Comparison of ENCODE assay signal across 2 cellular contexts in the genomic region with DNA sequence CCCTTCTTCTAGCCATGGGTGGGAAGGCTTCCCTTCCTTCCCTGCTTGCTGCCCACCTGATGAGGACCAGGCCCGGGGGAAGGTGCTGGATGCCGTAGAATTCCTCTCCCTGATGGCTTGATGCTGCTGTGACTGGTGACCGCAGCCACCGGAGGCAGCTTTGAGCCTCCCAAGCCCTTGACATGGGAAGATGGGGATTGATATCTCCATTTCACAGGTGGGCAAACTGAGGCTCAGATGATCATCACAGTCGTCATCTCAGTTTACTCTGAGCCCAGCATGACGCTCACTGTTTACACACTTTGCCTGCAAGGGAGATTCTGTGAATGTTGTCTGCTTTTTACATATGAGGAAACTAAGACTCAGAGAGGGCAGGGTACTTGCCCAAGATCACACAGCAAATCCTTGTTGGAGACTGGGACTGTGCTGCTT.
TF ChIP-seq lines count a peak whose summit lies in the region.

No MANE protein-coding gene starts in this region.

TF ChIP-seq in K562, 482 proteins besides CTCF, POLR2A, EP300 and RAD21 (continues in another document):
- TF ChIP-seq, protein P1, sequence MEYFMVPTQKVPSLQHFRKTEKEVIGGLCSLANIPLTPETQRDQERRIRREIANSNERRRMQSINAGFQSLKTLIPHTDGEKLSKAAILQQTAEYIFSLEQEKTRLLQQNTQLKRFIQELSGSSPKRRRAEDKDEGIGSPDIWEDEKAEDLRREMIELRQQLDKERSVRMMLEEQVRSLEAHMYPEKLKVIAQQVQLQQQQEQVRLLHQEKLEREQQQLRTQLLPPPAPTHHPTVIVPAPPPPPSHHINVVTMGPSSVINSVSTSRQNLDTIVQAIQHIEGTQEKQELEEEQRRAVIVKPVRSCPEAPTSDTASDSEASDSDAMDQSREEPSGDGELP (CRISPR knock-in tag; IDR thresholded peaks at IDR 0.05; ENCODE audit: borderline replicate concordance), result peak; percentile 26; the same call in 1 of the 2 replicates
- TF ChIP-seq HDAC2 (IDR thresholded peaks at IDR 0.05) (peak; percentile 88), STAG1 (CRISPR knock-in tag; IDR thresholded peaks at IDR 0.05; ENCODE audit: borderline replicate concordance) (no peak), CHD4 (IDR thresholded peaks at IDR 0.05; ENCODE audit: insufficient read depth, insufficient replicate concordance, low read depth, low read length, poor library complexity, severe bottlenecking) (peak; percentile 85), HDGF (IDR thresholded peaks at IDR 0.05) (peak; percentile 72; the same call in 1 of the 2 replicates), CBX1 (IDR thresholded peaks at IDR 0.05; ENCODE audit: low read depth) (peak; percentile 94; the same call in 1 of the 2 replicates), ESRRA (IDR thresholded peaks at IDR 0.05; ENCODE audit: borderline replicate concordance, low read depth) (peak; percentile 35; the same call in 1 of the 2 replicates), NFIC (IDR thresholded peaks at IDR 0.05) (0 out of 2 replicates have a peak, but pooled peaks have one; percentile 11), SMARCA5 (IDR thresholded peaks at IDR 0.05) (peak; percentile 99), ZNF263 (CRISPR knock-in tag; IDR thresholded peaks at IDR 0.05; ENCODE audit: borderline replicate concordance) (peak; percentile 61), KDM5B (IDR thresholded peaks at IDR 0.05; ENCODE audit: insufficient replicate concordance, low read depth, low read length) (no peak), FOXM1 (IDR thresholded peaks at IDR 0.05; ENCODE audit: low read depth) (0 out of 2 replicates have a peak, but pooled peaks have one; percentile 25), FOXM1 (CRISPR knock-in tag; IDR thresholded peaks at IDR 0.05; ENCODE audit: low read depth) (no peak), EHMT2 (IDR thresholded peaks at IDR 0.05) (no peak), ZFP36 (IDR thresholded peaks at IDR 0.05; ENCODE audit: low read depth, low read length, partially characterized antibody) (peak; percentile 90), JUNB (CRISPR knock-in tag; conservative IDR thresholded peaks at IDR 0.05) (no peak), ADNP (tag; IDR thresholded peaks at IDR 0.05) (peak; percentile 95)
- TF ChIP-seq, protein P2, sequence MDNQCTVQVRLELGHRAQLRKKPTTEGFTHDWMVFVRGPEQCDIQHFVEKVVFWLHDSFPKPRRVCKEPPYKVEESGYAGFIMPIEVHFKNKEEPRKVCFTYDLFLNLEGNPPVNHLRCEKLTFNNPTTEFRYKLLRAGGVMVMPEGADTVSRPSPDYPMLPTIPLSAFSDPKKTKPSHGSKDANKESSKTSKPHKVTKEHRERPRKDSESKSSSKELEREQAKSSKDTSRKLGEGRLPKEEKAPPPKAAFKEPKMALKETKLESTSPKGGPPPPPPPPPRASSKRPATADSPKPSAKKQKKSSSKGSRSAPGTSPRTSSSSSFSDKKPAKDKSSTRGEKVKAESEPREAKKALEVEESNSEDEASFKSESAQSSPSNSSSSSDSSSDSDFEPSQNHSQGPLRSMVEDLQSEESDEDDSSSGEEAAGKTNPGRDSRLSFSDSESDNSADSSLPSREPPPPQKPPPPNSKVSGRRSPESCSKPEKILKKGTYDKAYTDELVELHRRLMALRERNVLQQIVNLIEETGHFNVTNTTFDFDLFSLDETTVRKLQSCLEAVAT (IDR thresholded peaks at IDR 0.05), result no peak
- TF ChIP-seq, protein P3, sequence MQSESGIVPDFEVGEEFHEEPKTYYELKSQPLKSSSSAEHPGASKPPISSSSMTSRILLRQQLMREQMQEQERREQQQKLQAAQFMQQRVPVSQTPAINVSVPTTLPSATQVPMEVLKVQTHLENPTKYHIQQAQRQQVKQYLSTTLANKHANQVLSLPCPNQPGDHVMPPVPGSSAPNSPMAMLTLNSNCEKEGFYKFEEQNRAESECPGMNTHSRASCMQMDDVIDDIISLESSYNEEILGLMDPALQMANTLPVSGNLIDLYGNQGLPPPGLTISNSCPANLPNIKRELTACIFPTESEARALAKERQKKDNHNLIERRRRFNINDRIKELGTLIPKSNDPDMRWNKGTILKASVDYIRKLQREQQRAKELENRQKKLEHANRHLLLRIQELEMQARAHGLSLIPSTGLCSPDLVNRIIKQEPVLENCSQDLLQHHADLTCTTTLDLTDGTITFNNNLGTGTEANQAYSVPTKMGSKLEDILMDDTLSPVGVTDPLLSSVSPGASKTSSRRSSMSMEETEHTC (IDR thresholded peaks at IDR 0.05), result no peak

TF ChIP-seq in HepG2, 621 proteins besides CTCF, POLR2A, EP300 and RAD21 (continues in another document):
- TF ChIP-seq GABPB1 (CRISPR knock-in tag; IDR thresholded peaks at IDR 0.05), result no peak
- TF ChIP-seq ZNF383 (CRISPR knock-in tag; IDR thresholded peaks at IDR 0.05; ENCODE audit: borderline replicate concordance), result no peak
- TF ChIP-seq, protein P4, sequence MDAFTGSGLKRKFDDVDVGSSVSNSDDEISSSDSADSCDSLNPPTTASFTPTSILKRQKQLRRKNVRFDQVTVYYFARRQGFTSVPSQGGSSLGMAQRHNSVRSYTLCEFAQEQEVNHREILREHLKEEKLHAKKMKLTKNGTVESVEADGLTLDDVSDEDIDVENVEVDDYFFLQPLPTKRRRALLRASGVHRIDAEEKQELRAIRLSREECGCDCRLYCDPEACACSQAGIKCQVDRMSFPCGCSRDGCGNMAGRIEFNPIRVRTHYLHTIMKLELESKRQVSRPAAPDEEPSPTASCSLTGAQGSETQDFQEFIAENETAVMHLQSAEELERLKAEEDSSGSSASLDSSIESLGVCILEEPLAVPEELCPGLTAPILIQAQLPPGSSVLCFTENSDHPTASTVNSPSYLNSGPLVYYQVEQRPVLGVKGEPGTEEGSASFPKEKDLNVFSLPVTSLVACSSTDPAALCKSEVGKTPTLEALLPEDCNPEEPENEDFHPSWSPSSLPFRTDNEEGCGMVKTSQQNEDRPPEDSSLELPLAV (CRISPR knock-in tag; conservative IDR thresholded peaks at IDR 0.05; ENCODE audit: low read depth), result no peak
- TF ChIP-seq, protein P5, sequence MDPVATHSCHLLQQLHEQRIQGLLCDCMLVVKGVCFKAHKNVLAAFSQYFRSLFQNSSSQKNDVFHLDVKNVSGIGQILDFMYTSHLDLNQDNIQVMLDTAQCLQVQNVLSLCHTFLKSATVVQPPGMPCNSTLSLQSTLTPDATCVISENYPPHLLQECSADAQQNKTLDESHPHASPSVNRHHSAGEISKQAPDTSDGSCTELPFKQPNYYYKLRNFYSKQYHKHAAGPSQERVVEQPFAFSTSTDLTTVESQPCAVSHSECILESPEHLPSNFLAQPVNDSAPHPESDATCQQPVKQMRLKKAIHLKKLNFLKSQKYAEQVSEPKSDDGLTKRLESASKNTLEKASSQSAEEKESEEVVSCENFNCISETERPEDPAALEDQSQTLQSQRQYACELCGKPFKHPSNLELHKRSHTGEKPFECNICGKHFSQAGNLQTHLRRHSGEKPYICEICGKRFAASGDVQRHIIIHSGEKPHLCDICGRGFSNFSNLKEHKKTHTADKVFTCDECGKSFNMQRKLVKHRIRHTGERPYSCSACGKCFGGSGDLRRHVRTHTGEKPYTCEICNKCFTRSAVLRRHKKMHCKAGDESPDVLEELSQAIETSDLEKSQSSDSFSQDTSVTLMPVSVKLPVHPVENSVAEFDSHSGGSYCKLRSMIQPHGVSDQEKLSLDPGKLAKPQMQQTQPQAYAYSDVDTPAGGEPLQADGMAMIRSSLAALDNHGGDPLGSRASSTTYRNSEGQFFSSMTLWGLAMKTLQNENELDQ (CRISPR knock-in tag; IDR thresholded peaks at IDR 0.05; ENCODE audit: borderline replicate concordance), result no peak
- TF ChIP-seq ZBTB1 (CRISPR knock-in tag; IDR thresholded peaks at IDR 0.05; ENCODE audit: borderline replicate concordance), result no peak
- TF ChIP-seq ZNF12 (CRISPR knock-in tag; IDR thresholded peaks at IDR 0.05), result no peak
- no peak for TF ChIP-seq ELF4 (CRISPR knock-in tag; IDR thresholded peaks at IDR 0.05; ENCODE audit: borderline replicate concordance)
- TF ChIP-seq, protein P6, sequence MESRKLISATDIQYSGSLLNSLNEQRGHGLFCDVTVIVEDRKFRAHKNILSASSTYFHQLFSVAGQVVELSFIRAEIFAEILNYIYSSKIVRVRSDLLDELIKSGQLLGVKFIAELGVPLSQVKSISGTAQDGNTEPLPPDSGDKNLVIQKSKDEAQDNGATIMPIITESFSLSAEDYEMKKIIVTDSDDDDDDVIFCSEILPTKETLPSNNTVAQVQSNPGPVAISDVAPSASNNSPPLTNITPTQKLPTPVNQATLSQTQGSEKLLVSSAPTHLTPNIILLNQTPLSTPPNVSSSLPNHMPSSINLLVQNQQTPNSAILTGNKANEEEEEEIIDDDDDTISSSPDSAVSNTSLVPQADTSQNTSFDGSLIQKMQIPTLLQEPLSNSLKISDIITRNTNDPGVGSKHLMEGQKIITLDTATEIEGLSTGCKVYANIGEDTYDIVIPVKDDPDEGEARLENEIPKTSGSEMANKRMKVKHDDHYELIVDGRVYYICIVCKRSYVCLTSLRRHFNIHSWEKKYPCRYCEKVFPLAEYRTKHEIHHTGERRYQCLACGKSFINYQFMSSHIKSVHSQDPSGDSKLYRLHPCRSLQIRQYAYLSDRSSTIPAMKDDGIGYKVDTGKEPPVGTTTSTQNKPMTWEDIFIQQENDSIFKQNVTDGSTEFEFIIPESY (CRISPR knock-in tag; IDR thresholded peaks at IDR 0.05), result peak; percentile 100
- TF ChIP-seq ZNF720 (CRISPR knock-in tag; IDR thresholded peaks at IDR 0.05), result no peak
- TF ChIP-seq, protein P7, sequence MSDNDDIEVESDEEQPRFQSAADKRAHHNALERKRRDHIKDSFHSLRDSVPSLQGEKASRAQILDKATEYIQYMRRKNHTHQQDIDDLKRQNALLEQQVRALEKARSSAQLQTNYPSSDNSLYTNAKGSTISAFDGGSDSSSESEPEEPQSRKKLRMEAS (IDR thresholded peaks at IDR 0.05), result peak; percentile 47; the same call in 1 of the 2 replicates
- TF ChIP-seq, protein P8, sequence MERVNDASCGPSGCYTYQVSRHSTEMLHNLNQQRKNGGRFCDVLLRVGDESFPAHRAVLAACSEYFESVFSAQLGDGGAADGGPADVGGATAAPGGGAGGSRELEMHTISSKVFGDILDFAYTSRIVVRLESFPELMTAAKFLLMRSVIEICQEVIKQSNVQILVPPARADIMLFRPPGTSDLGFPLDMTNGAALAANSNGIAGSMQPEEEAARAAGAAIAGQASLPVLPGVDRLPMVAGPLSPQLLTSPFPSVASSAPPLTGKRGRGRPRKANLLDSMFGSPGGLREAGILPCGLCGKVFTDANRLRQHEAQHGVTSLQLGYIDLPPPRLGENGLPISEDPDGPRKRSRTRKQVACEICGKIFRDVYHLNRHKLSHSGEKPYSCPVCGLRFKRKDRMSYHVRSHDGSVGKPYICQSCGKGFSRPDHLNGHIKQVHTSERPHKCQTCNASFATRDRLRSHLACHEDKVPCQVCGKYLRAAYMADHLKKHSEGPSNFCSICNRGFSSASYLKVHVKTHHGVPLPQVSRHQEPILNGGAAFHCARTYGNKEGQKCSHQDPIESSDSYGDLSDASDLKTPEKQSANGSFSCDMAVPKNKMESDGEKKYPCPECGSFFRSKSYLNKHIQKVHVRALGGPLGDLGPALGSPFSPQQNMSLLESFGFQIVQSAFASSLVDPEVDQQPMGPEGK (CRISPR knock-in tag; IDR thresholded peaks at IDR 0.05), result no peak
- no peak for TF ChIP-seq FOXK1 (CRISPR knock-in tag; IDR thresholded peaks at IDR 0.05; ENCODE audit: borderline replicate concordance, low read depth)
- no peak for TF ChIP-seq KLF12 (CRISPR knock-in tag; IDR thresholded peaks at IDR 0.05; ENCODE audit: borderline replicate concordance)
- no peak for TF ChIP-seq ZNF343 (CRISPR knock-in tag; IDR thresholded peaks at IDR 0.05)
- TF ChIP-seq ADNP (CRISPR knock-in tag; IDR thresholded peaks at IDR 0.05), result 0 out of 2 replicates have a peak, but pooled peaks have one; percentile 40
- TF ChIP-seq ZNF33B (CRISPR knock-in tag; IDR thresholded peaks at IDR 0.05), result no peak
- TF ChIP-seq, protein P9, sequence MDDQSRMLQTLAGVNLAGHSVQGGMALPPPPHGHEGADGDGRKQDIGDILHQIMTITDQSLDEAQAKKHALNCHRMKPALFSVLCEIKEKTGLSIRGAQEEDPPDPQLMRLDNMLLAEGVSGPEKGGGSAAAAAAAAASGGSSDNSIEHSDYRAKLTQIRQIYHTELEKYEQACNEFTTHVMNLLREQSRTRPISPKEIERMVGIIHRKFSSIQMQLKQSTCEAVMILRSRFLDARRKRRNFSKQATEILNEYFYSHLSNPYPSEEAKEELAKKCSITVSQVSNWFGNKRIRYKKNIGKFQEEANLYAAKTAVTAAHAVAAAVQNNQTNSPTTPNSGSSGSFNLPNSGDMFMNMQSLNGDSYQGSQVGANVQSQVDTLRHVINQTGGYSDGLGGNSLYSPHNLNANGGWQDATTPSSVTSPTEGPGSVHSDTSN (CRISPR knock-in tag; IDR thresholded peaks at IDR 0.05; ENCODE audit: borderline replicate concordance), result no peak
- no peak for TF ChIP-seq REL (CRISPR knock-in tag; conservative IDR thresholded peaks at IDR 0.05)
- TF ChIP-seq YEATS4 (CRISPR knock-in tag; IDR thresholded peaks at IDR 0.05; ENCODE audit: borderline replicate concordance), result no peak
- TF ChIP-seq FOXA3 (CRISPR knock-in tag; IDR thresholded peaks at IDR 0.05), result 0 out of 2 replicates have a peak, but pooled peaks have one; percentile 18
- TF ChIP-seq, protein P10, sequence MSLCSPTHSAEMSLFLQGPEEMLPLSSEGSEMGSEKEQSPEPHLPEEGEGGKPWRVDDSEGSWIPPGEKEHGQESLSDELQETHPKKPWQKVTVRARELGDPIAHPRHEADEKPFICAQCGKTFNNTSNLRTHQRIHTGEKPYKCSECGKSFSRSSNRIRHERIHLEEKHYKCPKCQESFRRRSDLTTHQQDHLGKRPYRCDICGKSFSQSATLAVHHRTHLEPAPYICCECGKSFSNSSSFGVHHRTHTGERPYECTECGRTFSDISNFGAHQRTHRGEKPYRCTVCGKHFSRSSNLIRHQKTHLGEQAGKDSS (CRISPR knock-in tag; IDR thresholded peaks at IDR 0.05; ENCODE audit: borderline replicate concordance, low read depth), result no peak
- TF ChIP-seq, protein P11, sequence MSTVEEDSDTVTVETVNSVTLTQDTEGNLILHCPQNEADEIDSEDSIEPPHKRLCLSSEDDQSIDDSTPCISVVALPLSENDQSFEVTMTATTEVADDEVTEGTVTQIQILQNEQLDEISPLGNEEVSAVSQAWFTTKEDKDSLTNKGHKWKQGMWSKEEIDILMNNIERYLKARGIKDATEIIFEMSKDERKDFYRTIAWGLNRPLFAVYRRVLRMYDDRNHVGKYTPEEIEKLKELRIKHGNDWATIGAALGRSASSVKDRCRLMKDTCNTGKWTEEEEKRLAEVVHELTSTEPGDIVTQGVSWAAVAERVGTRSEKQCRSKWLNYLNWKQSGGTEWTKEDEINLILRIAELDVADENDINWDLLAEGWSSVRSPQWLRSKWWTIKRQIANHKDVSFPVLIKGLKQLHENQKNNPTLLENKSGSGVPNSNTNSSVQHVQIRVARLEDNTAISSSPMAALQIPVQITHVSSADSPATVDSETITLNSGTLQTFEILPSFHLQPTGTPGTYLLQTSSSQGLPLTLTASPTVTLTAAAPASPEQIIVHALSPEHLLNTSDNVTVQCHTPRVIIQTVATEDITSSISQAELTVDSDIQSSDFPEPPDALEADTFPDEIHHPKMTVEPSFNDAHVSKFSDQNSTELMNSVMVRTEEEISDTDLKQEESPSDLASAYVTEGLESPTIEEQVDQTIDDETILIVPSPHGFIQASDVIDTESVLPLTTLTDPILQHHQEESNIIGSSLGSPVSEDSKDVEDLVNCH (CRISPR knock-in tag; IDR thresholded peaks at IDR 0.05), result no peak
- TF ChIP-seq ELF1 (CRISPR knock-in tag; IDR thresholded peaks at IDR 0.05), result no peak
- TF ChIP-seq XRCC5 (optimal IDR thresholded peaks at IDR 0.05; ENCODE audit: low read length), result peak; percentile 37
- peak; percentile 78 for TF ChIP-seq ZFP36 (IDR thresholded peaks at IDR 0.05; ENCODE audit: borderline replicate concordance, low read depth, low read length, partially characterized antibody)
- 0 out of 2 replicates have a peak, but pooled peaks have one; percentile 18 for TF ChIP-seq NCOA5 (CRISPR knock-in tag; IDR thresholded peaks at IDR 0.05)
- TF ChIP-seq ZNF446 (CRISPR knock-in tag; IDR thresholded peaks at IDR 0.05), result no peak
- TF ChIP-seq SKI (IDR thresholded peaks at IDR 0.05; ENCODE audit: partially characterized antibody), result no peak
- 0 out of 2 replicates have a peak, but pooled peaks have one; percentile 30 for TF ChIP-seq ZNF703 (CRISPR knock-in tag; IDR thresholded peaks at IDR 0.05; ENCODE audit: borderline replicate concordance)
- peak; percentile 9 for TF ChIP-seq HNRNPLL (IDR thresholded peaks at IDR 0.05; ENCODE audit: low read depth, low read length, poor library complexity, severe bottlenecking)
